8 cellular contexts compared by ENCODE assay signal in genomic region chr9:36036780-36037579, GRCh38. TPM values are rescaled to one million over a fixed set of nuclear protein-coding genes. Genes with fewer than 3 reads are reported as not detected.
DNase-seq lines count a peak whose midpoint lies in the region; ATAC-seq and TF ChIP-seq lines count a peak whose summit lies in the region.

A gene with protein sequence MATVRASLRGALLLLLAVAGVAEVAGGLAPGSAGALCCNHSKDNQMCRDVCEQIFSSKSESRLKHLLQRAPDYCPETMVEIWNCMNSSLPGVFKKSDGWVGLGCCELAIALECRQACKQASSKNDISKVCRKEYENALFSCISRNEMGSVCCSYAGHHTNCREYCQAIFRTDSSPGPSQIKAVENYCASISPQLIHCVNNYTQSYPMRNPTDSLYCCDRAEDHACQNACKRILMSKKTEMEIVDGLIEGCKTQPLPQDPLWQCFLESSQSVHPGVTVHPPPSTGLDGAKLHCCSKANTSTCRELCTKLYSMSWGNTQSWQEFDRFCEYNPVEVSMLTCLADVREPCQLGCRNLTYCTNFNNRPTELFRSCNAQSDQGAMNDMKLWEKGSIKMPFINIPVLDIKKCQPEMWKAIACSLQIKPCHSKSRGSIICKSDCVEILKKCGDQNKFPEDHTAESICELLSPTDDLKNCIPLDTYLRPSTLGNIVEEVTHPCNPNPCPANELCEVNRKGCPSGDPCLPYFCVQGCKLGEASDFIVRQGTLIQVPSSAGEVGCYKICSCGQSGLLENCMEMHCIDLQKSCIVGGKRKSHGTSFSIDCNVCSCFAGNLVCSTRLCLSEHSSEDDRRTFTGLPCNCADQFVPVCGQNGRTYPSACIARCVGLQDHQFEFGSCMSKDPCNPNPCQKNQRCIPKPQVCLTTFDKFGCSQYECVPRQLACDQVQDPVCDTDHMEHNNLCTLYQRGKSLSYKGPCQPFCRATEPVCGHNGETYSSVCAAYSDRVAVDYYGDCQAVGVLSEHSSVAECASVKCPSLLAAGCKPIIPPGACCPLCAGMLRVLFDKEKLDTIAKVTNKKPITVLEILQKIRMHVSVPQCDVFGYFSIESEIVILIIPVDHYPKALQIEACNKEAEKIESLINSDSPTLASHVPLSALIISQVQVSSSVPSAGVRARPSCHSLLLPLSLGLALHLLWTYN (plus strand): TSS chr9:36036913. CDS start chr9:36036999, 86 bp downstream.

- peaks cover 8% of the 10 kb centered on the region; the same call in 1 of the 2 replicates for H3K4me1 ChIP-seq in SJSA1 (replicated peaks)

- TF ChIP-seq CTCF in subcutaneous adipose tissue (IDR thresholded peaks at IDR 0.05; ENCODE audit: low read depth), result no peak

- ATAC-seq in GM21619 (IDR thresholded peaks at IDR 0.05; ENCODE audit: unreplicated experiment), result peak; percentile 82

- peaks cover 4% of the 10 kb centered on the region; the same call in 1 of the 2 replicates for H3K36me3 ChIP-seq in SJSA1

- DNase-seq in DMS153 (lab: John Stamatoyannopoulos, UW), result peak; percentile 32
- peak; percentile 74 for DNase-seq in LHCN-M2 (ENCODE audit: low read depth)
- peak; percentile 52 to 80 for DNase-seq in SJSA1 (ENCODE audit: low read depth in 1 of 2, low spot score in 2 of 2)
- DNase-seq in activated naive CD4-positive, alpha-beta T cell treated with anti-CD3 and anti-CD28 coated beads, Interleukin-2, amount 50 U/mL, for 16 hours, result peak; percentile 92
- DNase-seq in globus pallidus (ENCODE audit: low spot score), result peak; percentile 88
- peak in 55 of 56 donors; percentile 34 to 93 (median 81) for DNase-seq in nucleus accumbens (lab: John Stamatoyannopoulos, UW)

- H3K27me3 ChIP-seq in SJSA1 (replicated peaks), result no peaks in the 10 kb centered on the region

- no peaks in the 10 kb centered on the region for H3K9me3 ChIP-seq in SJSA1 (replicated peaks)

- H3K27ac ChIP-seq in SJSA1, result peak within 1 kb of the TSS; percentile 55

- H3K4me3 ChIP-seq in SJSA1, result peak within 1 kb of the TSS; percentile 88

RNA-seq across cellular contexts. Expression of the gene that starts here (rescaled TPM):
- total RNA-seq in LHCN-M2 (2014; rRNA removed) (10.6 and 12.2 TPM in 2 replicates), subcutaneous adipose tissue (10 to 100 TPM; 17.0 to 28.0 (median 21.2) TPM)
- 12.1 TPM for polyA plus RNA-seq in LHCN-M2 (2012)
- total RNA-seq in SJSA1 (2014; rRNA removed; shearing (Covaris generic)), result 10.2 and 13.9 TPM in 2 replicates

Comparison
In these comparisons a context has a peak if more than half of its experiments do, and no peak if none do; other contexts are left out.
1. Peak in every context shown above with its lines: DNase-seq, ATAC-seq, H3K4me3 ChIP-seq and H3K27ac ChIP-seq.
2. DNase-seq: peak in every context shown above with its lines; median percentile 92 in activated naive CD4-positive, alpha-beta T cell treated with anti-CD3 and anti-CD28 coated beads, Interleukin-2, amount 50 U/mL, for 16 hours; 88 in globus pallidus; 81 in nucleus accumbens; 74 in LHCN-M2; 66 in SJSA1; 32 in DMS153.